Comparison of ENCODE assay signal across 1 cellular context in genomic region chr16:73572135-73572534, GRCh38.
TF ChIP-seq lines count a peak whose summit lies in the region.

No MANE protein-coding gene starts in this region.

TF ChIP-seq in GM23338, 12 proteins besides CTCF, POLR2A, EP300 and RAD21 (continued from another document):
- no peak for TF ChIP-seq ZNF462 (CRISPR knock-in tag; IDR thresholded peaks at IDR 0.05)
- no peak for TF ChIP-seq EZH2 (IDR thresholded peaks at IDR 0.05; ENCODE audit: low read depth, unreplicated experiment)
- TF ChIP-seq JUNB (IDR thresholded peaks at IDR 0.05; ENCODE audit: unreplicated experiment): no peak
